15 cellular contexts compared by ENCODE assay signal in genomic region chr12:6070472-6071257, GRCh38. TPM values are rescaled to one million over a fixed set of nuclear protein-coding genes. Genes with fewer than 3 reads are reported as not detected.
DNase-seq lines count a peak whose midpoint lies in the region; ATAC-seq and TF ChIP-seq lines count a peak whose summit lies in the region.
"Had no signal": no experiment of that assay in that cellular context is flagged by ENCODE, and none has a peak within 500 bp of the region (broad histone marks: within the 10 kb centered on the region; RNA-seq: fewer than 3 reads in every experiment).

No MANE protein-coding gene starts in this region.

- WGBS in right lobe of liver (ENCODE audit: insufficient coverage, low coverage, low lambda C conversion rate, missing lambda C conversion rate) = 47% methylated on average over 8 of the region's 11 CpGs

- POLR2A ChIA-PET in WTC11 (lab: Charles Lee) = interaction anchor here (0.6 to 0.9 kb wide), 2 partner anchors 14 to 177 kb away, joined by 4 to 5 read pairs; no protein-coding TSS in a partner anchor

- intact Hi-C loops in right lobe of liver (cut with DNase I) = loop anchor here in 1 of 2 donors (10.0 kb wide), 1 partner anchor 104 kb away; no protein-coding TSS in a partner anchor

- H3K4me1 ChIP-seq in right lobe of liver = peaks cover 0 to 48% (median 14%) of the 10 kb centered on the region in 4 donors
- H3K4me1 ChIP-seq: testis had no signal

- H3K9me3 ChIP-seq in right lobe of liver = no peaks in the 10 kb centered on the region
- H3K9me3 ChIP-seq: testis had no signal

- no peak for TF ChIP-seq POLR2A in right lobe of liver (IDR thresholded peaks at IDR 0.05)

- peak; percentile 78 for ATAC-seq in WTC11
- ATAC-seq in right lobe of liver = peak; percentile 61 to 87 (median 69)
- no peak for ATAC-seq in HG02840 (IDR thresholded peaks at IDR 0.05; ENCODE audit: low FRiP score, unreplicated experiment)
- ATAC-seq in HG03565 (IDR thresholded peaks at IDR 0.05; ENCODE audit: unreplicated experiment) = no peak

- H3K36me3 Mint-ChIP-seq in WTC11 = no peaks in the 10 kb centered on the region

- H3K4me1 Mint-ChIP-seq in WTC11 = peaks cover 20% of the 10 kb centered on the region

- peak overlapping the region; percentile 70 to 95 (median 75) for H3K27ac ChIP-seq in right lobe of liver
- H3K27ac ChIP-seq: HL-60, testis had no signal

- H3K27me3 Mint-ChIP-seq in WTC11 (ENCODE audit: low read depth) = no peaks in the 10 kb centered on the region

- H3K27me3 ChIP-seq in right lobe of liver = no peaks in the 10 kb centered on the region
- H3K27me3 ChIP-seq: testis had no signal

- H3K4me3 ChIP-seq in right lobe of liver = no peak overlapping the region
- H3K4me3 ChIP-seq: testis had no signal

- no peaks in the 10 kb centered on the region for H3K9me3 Mint-ChIP-seq in WTC11
- H3K9me3 Mint-ChIP-seq: T-helper 1 cell treated with Interleukin-12 subunit alpha and Interleukin-12 subunit beta and Interleukin-4 antibody, amounts not matched to agents 30 μg/mL and 1 μg/mL, for 36 hours had no signal

- no peaks in the 10 kb centered on the region for H3K36me3 ChIP-seq in right lobe of liver

- DNase-seq in DMS153 (lab: John Stamatoyannopoulos, UW) = peak; percentile 91
- DNase-seq in NCI-H2029 treated with DMSO at 0.1 percent for 48 hours (lab: John Stamatoyannopoulos, UW) = peak; percentile 85
- DNase-seq in WTC11 (ENCODE audit: low spot score) = peak; percentile 56
- peak; percentile 60 to 87 (median 85) for DNase-seq in right lobe of liver
- DNase-seq in stimulated activated CD4-positive, alpha-beta T cell treated with anti-CD3 and anti-CD28 coated beads, Interleukin-15, amount 100 ng/mL, for 24 hours = no peak
- DNase-seq in amniotic stem cell (lab: John Stamatoyannopoulos, UW) = no peak
- DNase-seq: DMS 273 treated with DMSO at 0.1 percent for 48 hours, erythroblast, NCI-H2171, occipital lobe, testis had no signal

- no peak overlapping the region; the same call in 1 of the 2 replicates for H3K27ac Mint-ChIP-seq in WTC11
- H3K27ac Mint-ChIP-seq: T-helper 1 cell treated with Interleukin-12 subunit alpha and Interleukin-12 subunit beta and Interleukin-4 antibody, amounts not matched to agents 30 μg/mL and 1 μg/mL, for 36 hours had no signal

- CTCF ChIA-PET in WTC11 (lab: Charles Lee) = interaction anchor here (0.9 to 9.7 kb wide), 10 partner anchors 10 to 325 kb away, joined by 3 to 84 read pairs (median 9); no protein-coding TSS in a partner anchor

- no peak overlapping the region for H3K4me3 Mint-ChIP-seq in WTC11
- H3K4me3 Mint-ChIP-seq: T-helper 1 cell treated with Interleukin-12 subunit alpha and Interleukin-12 subunit beta and Interleukin-4 antibody, amounts not matched to agents 30 μg/mL and 1 μg/mL, for 36 hours had no signal

- TF ChIP-seq CTCF in WTC11 (IDR thresholded peaks at IDR 0.05) = no peak
- TF ChIP-seq CTCF in right lobe of liver (IDR thresholded peaks at IDR 0.05) = no peak

TF ChIP-seq in WTC11, 78 proteins besides CTCF, POLR2A, EP300 and RAD21:
- TF ChIP-seq USF2 (CRISPR knock-in tag; IDR thresholded peaks at IDR 0.05) (peak; percentile 91), KAT7 (CRISPR knock-in tag; IDR thresholded peaks at IDR 0.05; ENCODE audit: borderline replicate concordance) (no peak)
- TF ChIP-seq, protein P1, sequence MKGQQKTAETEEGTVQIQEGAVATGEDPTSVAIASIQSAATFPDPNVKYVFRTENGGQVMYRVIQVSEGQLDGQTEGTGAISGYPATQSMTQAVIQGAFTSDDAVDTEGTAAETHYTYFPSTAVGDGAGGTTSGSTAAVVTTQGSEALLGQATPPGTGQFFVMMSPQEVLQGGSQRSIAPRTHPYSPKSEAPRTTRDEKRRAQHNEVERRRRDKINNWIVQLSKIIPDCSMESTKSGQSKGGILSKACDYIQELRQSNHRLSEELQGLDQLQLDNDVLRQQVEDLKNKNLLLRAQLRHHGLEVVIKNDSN (CRISPR knock-in tag; IDR thresholded peaks at IDR 0.05) = peak; percentile 89

RNA-seq across cellular contexts. Expression of gene VWF, which starts 53.8 kb away (rescaled TPM):
- total RNA-seq in WTC11 (2021) = 0.48 to 0.98 TPM (median 0.78 TPM) in 3 replicates
- 10 to 100 TPM in 3 of 6 experiments, 1 to 10 TPM in 3; 5.7 to 16.6 (median 9.6) TPM for total RNA-seq in right lobe of liver

Comparison
In these comparisons a context has a peak if more than half of its experiments do, and no peak if none do; other contexts are left out.
1. DNase-seq: peak in DMS153 (single experiment), NCI-H2029 treated with DMSO at 0.1 percent for 48 hours (single experiment), WTC11 (single experiment) and right lobe of liver (3 of 3); none in stimulated activated CD4-positive, alpha-beta T cell treated with anti-CD3 and anti-CD28 coated beads, Interleukin-15, amount 100 ng/mL, for 24 hours (single experiment) and amniotic stem cell (single experiment).
2. ATAC-seq: peak in WTC11 (single experiment) and right lobe of liver (4 of 4); none in HG02840 (single experiment) and HG03565 (single experiment).